1 cellular context compared by ENCODE assay signal in the genomic region with DNA sequence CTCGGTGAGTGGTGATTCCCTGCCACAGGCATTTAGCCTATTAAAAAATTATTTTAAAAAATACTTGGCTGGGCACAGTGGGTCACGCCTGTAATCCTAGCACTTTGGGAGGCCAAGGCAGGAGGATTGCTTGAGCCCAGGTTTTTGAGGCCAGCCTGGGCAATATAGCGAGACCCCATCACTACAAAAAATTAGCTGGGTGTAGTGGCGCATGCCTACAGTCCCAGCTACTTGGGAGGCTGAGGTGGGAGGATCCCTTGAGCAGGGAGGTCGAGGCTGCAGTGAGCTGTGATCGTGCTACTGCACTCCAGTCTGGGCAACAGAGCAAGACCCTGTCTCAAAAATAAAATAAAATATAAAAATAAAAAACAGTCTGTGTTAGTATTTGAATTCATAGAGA. TPM values are rescaled to one million over a fixed set of nuclear protein-coding genes. Genes with fewer than 3 reads are reported as not detected.
"Had no signal": no experiment of that assay in that cellular context is flagged by ENCODE, and none has a peak within 500 bp of the region (broad histone marks: within the 10 kb centered on the region; RNA-seq: fewer than 3 reads in every experiment).

No MANE protein-coding gene starts in this region.

RNA-seq across cellular contexts. Expression of gene FBLN1, which starts 33.2 kb away (rescaled TPM):
- total RNA-seq: natural killer cell treated with Interleukin-12 subunit alpha and Interleukin-12 subunit beta and Interleukin-15 and Interleukin-18, amount 100 ng/mL, for 72 hours had no signal
